In the genomic region with DNA sequence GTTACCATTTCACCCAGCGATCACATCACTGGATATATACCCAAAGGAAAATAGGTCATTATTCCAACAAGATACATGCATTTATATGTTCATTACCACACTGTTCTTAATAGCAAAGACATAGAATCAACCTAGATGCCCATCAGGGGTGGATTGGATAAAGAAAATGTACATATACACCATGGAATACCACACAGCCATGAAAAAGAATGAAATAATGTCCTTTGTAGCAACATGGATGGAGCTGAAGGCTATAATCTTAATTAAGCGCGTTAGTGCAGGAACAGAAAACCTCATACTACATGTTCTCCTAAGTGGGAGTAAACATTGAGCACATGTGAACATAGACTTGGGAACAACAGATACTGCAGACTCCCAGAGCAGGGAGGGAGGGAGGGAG, we compare ENCODE assay signal across 24 cellular contexts. TPM values are rescaled to one million over a fixed set of nuclear protein-coding genes. Genes with fewer than 3 reads are reported as not detected.
DNase-seq lines count a peak whose midpoint lies in the region; ATAC-seq, FAIRE-seq and TF ChIP-seq lines count a peak whose summit lies in the region.
"Had no signal": no experiment of that assay in that cellular context is flagged by ENCODE, and none has a peak within 500 bp of the region (broad histone marks: within the 10 kb centered on the region; RNA-seq: fewer than 3 reads in every experiment).

No MANE protein-coding gene starts in this region.

- no TSS peak for BruUV-seq in K562 (replicated peaks; lab: Mats Ljungman, UMichigan)

- no peak overlapping the region for H2AFZ ChIP-seq in K562 (ENCODE audit: low read depth, low read length)

- H3K4me3 Mint-ChIP-seq in activated CD4-positive, alpha-beta memory T cell treated with anti-CD3 and anti-CD28 coated beads, Interleukin-2, amount 10 ng/mL, durations not matched to agents 7 days and 5 days: no peak overlapping the region
- H3K4me3 Mint-ChIP-seq in activated CD4-positive, alpha-beta memory T cell treated with anti-CD3 and anti-CD28 coated beads for 36 hours: no peak overlapping the region

- CTCF ChIA-PET in activated CD4-positive, alpha-beta memory T cell treated with anti-CD3 and anti-CD28 coated beads, Interleukin-2, amount 10 ng/mL, durations not matched to agents 7 days and 5 days (lab: Charles Lee): interaction anchor here (0.7 to 0.9 kb wide), 2 partner anchors 30 to 37 kb away, joined by 3 read pairs; no protein-coding TSS in a partner anchor
- CTCF ChIA-PET in activated CD4-positive, alpha-beta memory T cell treated with anti-CD3 and anti-CD28 coated beads for 36 hours (lab: Charles Lee): no interaction called here
- CTCF ChIA-PET in K562 (lab: Yijun Ruan, JAX; ENCODE audit: low intra/inter-chr PET ratio): no interaction called here

- no peaks in the 10 kb centered on the region for H3K9me1 ChIP-seq in K562 (ENCODE audit: control insufficient read depth, insufficient read depth, low read length)

- peak; percentile 4 for FAIRE-seq in GM19239 (lab: Jason Lieb, UNC)
- no peak for FAIRE-seq in K562 (lab: Jason Lieb, UNC)

- no peaks in the 10 kb centered on the region for H3K9me3 Mint-ChIP-seq in activated CD4-positive, alpha-beta memory T cell treated with anti-CD3 and anti-CD28 coated beads, Interleukin-2, amount 10 ng/mL, durations not matched to agents 7 days and 5 days
- H3K9me3 Mint-ChIP-seq in activated CD4-positive, alpha-beta memory T cell treated with anti-CD3 and anti-CD28 coated beads for 36 hours: no peaks in the 10 kb centered on the region

- H3K27me3 Mint-ChIP-seq in activated CD4-positive, alpha-beta memory T cell treated with anti-CD3 and anti-CD28 coated beads, Interleukin-2, amount 10 ng/mL, durations not matched to agents 7 days and 5 days: no peaks in the 10 kb centered on the region
- H3K27me3 Mint-ChIP-seq in activated CD4-positive, alpha-beta memory T cell treated with anti-CD3 and anti-CD28 coated beads for 36 hours: no peaks in the 10 kb centered on the region

- H3K4me1 ChIP-seq in K562 (replicated peaks in 1 of 2; ENCODE audit: control insufficient read depth in 2 of 2, insufficient read depth in 2 of 2, low read length in 2 of 2): no peaks in the 10 kb centered on the region; a peak in 1 of 5 replicates
- H3K4me1 ChIP-seq: BE2C had no signal

- no peaks in the 10 kb centered on the region for H3K9me3 ChIP-seq in K562 (replicated peaks; ENCODE audit: control insufficient read depth, insufficient read depth, low read depth, low read length)
- H3K9me3 ChIP-seq: BE2C had no signal

- no peaks in the 10 kb centered on the region for H3K27me3 ChIP-seq in K562 (ENCODE audit: control insufficient read depth in 2 of 2, insufficient read depth in 2 of 2, low read length in 2 of 2)
- H3K27me3 ChIP-seq: BE2C had no signal

- in situ Hi-C loops in K562 (cut with MboI): no loop called here

- H3K4me3 ChIP-seq in K562: no peak overlapping the region

- no peak overlapping the region for H3K4me2 ChIP-seq in K562 (ENCODE audit: insufficient read depth, low read length)

- 96% methylated on average over 3 of the region's 3 CpGs for WGBS in K562 (ENCODE audit: insufficient coverage, low coverage, missing lambda C conversion rate)

- POLR2A ChIA-PET in activated CD4-positive, alpha-beta memory T cell treated with anti-CD3 and anti-CD28 coated beads, Interleukin-2, amount 10 ng/mL, durations not matched to agents 7 days and 5 days (lab: Charles Lee): interaction anchor here (1.1 to 5.4 kb wide), 2 partner anchors 17 to 24 kb away, joined by 4 to 50 read pairs; a partner anchor contains a TSS
- POLR2A ChIA-PET in activated CD4-positive, alpha-beta memory T cell treated with anti-CD3 and anti-CD28 coated beads for 36 hours (lab: Charles Lee): interaction anchor here (1.4 kb wide), 1 partner anchor 35 kb away, joined by 4 read pairs; a partner anchor contains a TSS
- POLR2A ChIA-PET in K562 (lab: Yijun Ruan, JAX): no interaction called here

- H3K36me3 ChIP-seq in K562 (ENCODE audit: control insufficient read depth, insufficient read depth, low read length): peaks cover 31% of the 10 kb centered on the region
- H3K36me3 ChIP-seq: BE2C had no signal

- no peak for TF ChIP-seq POLR2A in K562 (conservative IDR thresholded peaks at IDR 0.05)

- H3K27ac Mint-ChIP-seq in activated CD4-positive, alpha-beta memory T cell treated with anti-CD3 and anti-CD28 coated beads, Interleukin-2, amount 10 ng/mL, durations not matched to agents 7 days and 5 days: peak overlapping the region; percentile 55
- H3K27ac Mint-ChIP-seq in activated CD4-positive, alpha-beta memory T cell treated with anti-CD3 and anti-CD28 coated beads for 36 hours: no peak overlapping the region

- TF ChIP-seq RAD21 in K562 (CRISPR knock-in tag; conservative IDR thresholded peaks at IDR 0.05 in 1 of 2, IDR thresholded peaks at IDR 0.05 in 1 of 2): no peak

- H4K20me1 ChIP-seq in K562 (replicated peaks; ENCODE audit: control insufficient read depth, insufficient read depth, low read length): no peaks in the 10 kb centered on the region

- no peak for TF ChIP-seq EP300 in K562 (IDR thresholded peaks at IDR 0.05; ENCODE audit: low read length)

- peaks cover 46% of the 10 kb centered on the region for H3K4me1 Mint-ChIP-seq in activated CD4-positive, alpha-beta memory T cell treated with anti-CD3 and anti-CD28 coated beads, Interleukin-2, amount 10 ng/mL, durations not matched to agents 7 days and 5 days
- peaks cover 25% of the 10 kb centered on the region for H3K4me1 Mint-ChIP-seq in activated CD4-positive, alpha-beta memory T cell treated with anti-CD3 and anti-CD28 coated beads for 36 hours (ENCODE audit: low read depth)

- ATAC-seq in K562 (no peak), GM21528 (IDR thresholded peaks at IDR 0.05; ENCODE audit: low FRiP score, unreplicated experiment) (no peak)

- no peak for DNase-seq in activated CD4-positive, alpha-beta memory T cell treated with anti-CD3 and anti-CD28 coated beads, Interleukin-2, amount 10 ng/mL, durations not matched to agents 7 days and 5 days
- DNase-seq in activated CD4-positive, alpha-beta memory T cell treated with anti-CD3 and anti-CD28 coated beads for 36 hours: no peak
- DNase-seq in GM19239 (ENCODE audit: insufficient read length, low spot score): no peak
- DNase-seq in K562 (ENCODE audit: extremely low read depth in 1 of 4, low spot score in 3 of 4): no peak
- DNase-seq in cerebellar nuclear complex (lab: John Stamatoyannopoulos, UW): no peak
- DNase-seq: BE2C, COR-L47, DMS79, H7, KG1, NCI-H1092, NCI-H1436, NCI-H187 treated with DMSO at 0.1 percent for 48 hours, NCI-H2107, NCI-H446 treated with DMSO at 0.1 percent for 48 hours, NCI-H526 treated with DMSO at 0.1 percent for 48 hours, OCI-M1, Right ventricle myocardium superior had no signal

- H3K27ac ChIP-seq in 22Rv1: peak overlapping the region; percentile 68
- no peak overlapping the region for H3K27ac ChIP-seq in K562 (ENCODE audit: extremely low read depth, low read depth, low read length)

- no peaks in the 10 kb centered on the region for H3K79me2 ChIP-seq in K562 (ENCODE audit: control insufficient read depth, insufficient read depth, low read length)

- TF ChIP-seq CTCF in 22Rv1 (IDR thresholded peaks at IDR 0.05) (no peak), K562 (IDR thresholded peaks at IDR 0.05 in 2 of 3, conservative IDR thresholded peaks at IDR 0.05 in 1 of 3; ENCODE audit: insufficient read depth in 2 of 3, low read depth in 1 of 3, low read length in 3 of 3) (no peak)

- peaks cover 52% of the 10 kb centered on the region for H3K36me3 Mint-ChIP-seq in activated CD4-positive, alpha-beta memory T cell treated with anti-CD3 and anti-CD28 coated beads, Interleukin-2, amount 10 ng/mL, durations not matched to agents 7 days and 5 days (ENCODE audit: low read depth)
- peaks cover 39% of the 10 kb centered on the region for H3K36me3 Mint-ChIP-seq in activated CD4-positive, alpha-beta memory T cell treated with anti-CD3 and anti-CD28 coated beads for 36 hours

- no peak overlapping the region for H3K9ac ChIP-seq in K562 (ENCODE audit: insufficient read depth in 1 of 2, low read depth in 2 of 2, low read length in 2 of 2)

- intact Hi-C loops in activated CD4-positive, alpha-beta memory T cell treated with anti-CD3 and anti-CD28 coated beads for 36 hours (cut with micrococcal nuclease): no loop called here
- intact Hi-C loops in K562 (cut with micrococcal nuclease): no loop called here

RNA-seq across cellular contexts. Expression of a gene that starts 18.6 kb away (rescaled TPM):
- 10 to 100 TPM; 58.8 to 64.6 TPM for total RNA-seq in activated CD4-positive, alpha-beta memory T cell treated with anti-CD3 and anti-CD28 coated beads, Interleukin-2, amount 10 ng/mL, durations not matched to agents 7 days and 5 days
- total RNA-seq in activated CD4-positive, alpha-beta memory T cell treated with anti-CD3 and anti-CD28 coated beads for 36 hours: 10 to 100 TPM; 45.9 to 50.1 TPM
- total RNA-seq in K562 (2011; cell fraction: chromatin; rRNA removed; ENCODE audit: low replicate concordance): 127 and 203 TPM in 2 replicates
- total RNA-seq in K562 (2011; cell fraction: nucleolus; rRNA removed): 99.0 and 106 TPM in 2 replicates
- total RNA-seq in K562 (2011; cell fraction: nucleoplasm; rRNA removed): 91.2 and 111 TPM in 2 replicates
- 20.0 and 20.7 TPM in 2 replicates for total RNA-seq in K562 (2014; rRNA removed)
- total RNA-seq in K562 (2014; rRNA removed; fragmentation: Illumina TruSeq; extraction: Trizol): 18.2 and 19.0 TPM in 2 replicates
- total RNA-seq in K562 (2015; rRNA removed; fragmentation: Illumina TruSeq; extraction: Trizol): 23.0 and 26.0 TPM in 2 replicates
- 28.9 and 33.1 TPM in 2 replicates for total RNA-seq in K562 (2021)
- 28.5 and 32.9 TPM in 2 replicates for polyA plus RNA-seq in K562 (2011; rRNA removed)
- polyA plus RNA-seq in K562 (2011; cell fraction: cytosol; rRNA removed): 23.3 and 30.2 TPM in 2 replicates
- polyA plus RNA-seq in K562 (2011; cell fraction: nucleus; rRNA removed): 114 and 159 TPM in 2 replicates
- 29.1 and 41.4 TPM in 2 replicates for polyA plus RNA-seq in K562 (2012)
- 31.8 and 33.3 TPM in 2 replicates for polyA plus RNA-seq in K562 (2014; fragmentation: Illumina TruSeq; extraction: Trizol)
- polyA plus RNA-seq in K562 (2014; fragmentation: Nextera tagmentation; extraction: Ambion mirVana): 1 to 10 TPM; 1.9 to 2.3 TPM
- polyA plus RNA-seq in K562 (2014; rRNA removed): 23.5 and 33.3 TPM in 2 replicates
- polyA minus RNA-seq in K562 (2011; rRNA and poly(A)+ RNA removed): 13.9 and 15.9 TPM in 2 replicates
- 10.6 and 12.8 TPM in 2 replicates for polyA minus RNA-seq in K562 (2011; cell fraction: cytosol; rRNA and poly(A)+ RNA removed)
- 30.6 and 40.9 TPM in 2 replicates for polyA minus RNA-seq in K562 (2011; cell fraction: nucleus; rRNA and poly(A)+ RNA removed)

RNA-seq across cellular contexts. Expression of a gene that starts 18.8 kb away (rescaled TPM):
- 100 to 1,000 TPM; 238 to 244 TPM for total RNA-seq in activated CD4-positive, alpha-beta memory T cell treated with anti-CD3 and anti-CD28 coated beads, Interleukin-2, amount 10 ng/mL, durations not matched to agents 7 days and 5 days
- 100 to 1,000 TPM; 197 to 201 TPM for total RNA-seq in activated CD4-positive, alpha-beta memory T cell treated with anti-CD3 and anti-CD28 coated beads for 36 hours
- 20.3 and 31.8 TPM in 2 replicates for total RNA-seq in K562 (2011; cell fraction: chromatin; rRNA removed; ENCODE audit: low replicate concordance)
- 24.6 and 25.7 TPM in 2 replicates for total RNA-seq in K562 (2011; cell fraction: nucleolus; rRNA removed)
- total RNA-seq in K562 (2011; cell fraction: nucleoplasm; rRNA removed): 26.6 and 31.8 TPM in 2 replicates
- total RNA-seq in K562 (2014; rRNA removed) (18.3 and 21.9 TPM in 2 replicates), K562 (2014; rRNA removed; fragmentation: Illumina TruSeq; extraction: Trizol) (11.7 and 15.4 TPM in 2 replicates), K562 (2015; rRNA removed; fragmentation: Illumina TruSeq; extraction: Trizol) (11.9 and 13.4 TPM in 2 replicates), K562 (2021) (59.2 and 64.5 TPM in 2 replicates)
- polyA plus RNA-seq in K562 (2011; rRNA removed) (36.2 and 47.0 TPM in 2 replicates), K562 (2014; fragmentation: Illumina TruSeq; extraction: Trizol) (79.0 and 82.8 TPM in 2 replicates), K562 (2014; fragmentation: Nextera tagmentation; extraction: Ambion mirVana) (10 to 100 TPM; 33.2 to 39.8 TPM), K562 (2014; rRNA removed) (44.6 and 52.6 TPM in 2 replicates)
- polyA plus RNA-seq in K562 (2011; cell fraction: cytosol; rRNA removed): 109 and 114 TPM in 2 replicates
- 33.4 and 42.9 TPM in 2 replicates for polyA plus RNA-seq in K562 (2011; cell fraction: nucleus; rRNA removed)
- 79.6 and 103 TPM in 2 replicates for polyA plus RNA-seq in K562 (2012)
- polyA minus RNA-seq in K562 (2011; rRNA and poly(A)+ RNA removed): 55.9 and 63.0 TPM in 2 replicates
- polyA minus RNA-seq in K562 (2011; cell fraction: cytosol; rRNA and poly(A)+ RNA removed): 32.4 and 38.7 TPM in 2 replicates
- 10.9 and 14.4 TPM in 2 replicates for polyA minus RNA-seq in K562 (2011; cell fraction: nucleus; rRNA and poly(A)+ RNA removed)

RNA-seq across cellular contexts. Expression of a gene that starts 20.9 kb away (rescaled TPM):
- 1 to 10 TPM; 7.7 to 8.4 TPM for total RNA-seq in activated CD4-positive, alpha-beta memory T cell treated with anti-CD3 and anti-CD28 coated beads, Interleukin-2, amount 10 ng/mL, durations not matched to agents 7 days and 5 days
- 1 to 10 TPM; 4.9 to 5.3 TPM for total RNA-seq in activated CD4-positive, alpha-beta memory T cell treated with anti-CD3 and anti-CD28 coated beads for 36 hours
- 14.8 and 28.1 TPM in 2 replicates for total RNA-seq in K562 (2011; cell fraction: chromatin; rRNA removed; ENCODE audit: low replicate concordance)
- total RNA-seq in K562 (2011; cell fraction: nucleolus; rRNA removed): 13.9 and 14.7 TPM in 2 replicates
- 9.6 and 13.6 TPM in 2 replicates for total RNA-seq in K562 (2011; cell fraction: nucleoplasm; rRNA removed)
- total RNA-seq in K562 (2014; rRNA removed): 0.37 and 1.3 TPM in 2 replicates
- 0.70 and 0.76 TPM in 2 replicates for total RNA-seq in K562 (2014; rRNA removed; fragmentation: Illumina TruSeq; extraction: Trizol)
- 0.57 and 0.69 TPM in 2 replicates for total RNA-seq in K562 (2015; rRNA removed; fragmentation: Illumina TruSeq; extraction: Trizol)
- 1.7 and 2.5 TPM in 2 replicates for total RNA-seq in K562 (2021)
- polyA plus RNA-seq in K562 (2011; rRNA removed): 1.1 and 2.0 TPM in 2 replicates
- 0.61 and 0.74 TPM in 2 replicates for polyA plus RNA-seq in K562 (2011; cell fraction: cytosol; rRNA removed)
- polyA plus RNA-seq in K562 (2011; cell fraction: nucleus; rRNA removed): 17.8 and 23.2 TPM in 2 replicates
- 1.8 and 4.0 TPM in 2 replicates for polyA plus RNA-seq in K562 (2012)
- 0.61 and 1.4 TPM in 2 replicates for polyA plus RNA-seq in K562 (2014; fragmentation: Illumina TruSeq; extraction: Trizol)
- under 1 TPM; 0.03 to 0.17 TPM for polyA plus RNA-seq in K562 (2014; fragmentation: Nextera tagmentation; extraction: Ambion mirVana)
- 1.0 and 2.1 TPM in 2 replicates for polyA plus RNA-seq in K562 (2014; rRNA removed)
- 0.66 and 0.81 TPM in 2 replicates for polyA minus RNA-seq in K562 (2011; rRNA and poly(A)+ RNA removed)
- not detected in 2 replicates for polyA minus RNA-seq in K562 (2011; cell fraction: cytosol; rRNA and poly(A)+ RNA removed)
- 2.7 and 3.3 TPM in 2 replicates for polyA minus RNA-seq in K562 (2011; cell fraction: nucleus; rRNA and poly(A)+ RNA removed)
- total RNA-seq: H7 had no signal

RNA-seq across cellular contexts. Expression of a gene that starts 34.5 kb away (rescaled TPM):
- 1 to 10 TPM; 3.6 to 3.7 TPM for total RNA-seq in activated CD4-positive, alpha-beta memory T cell treated with anti-CD3 and anti-CD28 coated beads, Interleukin-2, amount 10 ng/mL, durations not matched to agents 7 days and 5 days
- 1 to 10 TPM; 2.7 to 3.3 TPM for total RNA-seq in activated CD4-positive, alpha-beta memory T cell treated with anti-CD3 and anti-CD28 coated beads for 36 hours
- total RNA-seq in K562 (2011; cell fraction: chromatin; rRNA removed; ENCODE audit: low replicate concordance): 2.7 and 3.7 TPM in 2 replicates
- total RNA-seq in K562 (2011; cell fraction: nucleolus; rRNA removed): 4.3 and 5.0 TPM in 2 replicates
- total RNA-seq in K562 (2011; cell fraction: nucleoplasm; rRNA removed): 3.4 and 7.3 TPM in 2 replicates
- 1.9 and 4.1 TPM in 2 replicates for total RNA-seq in K562 (2014; rRNA removed)
- 2.2 and 2.3 TPM in 2 replicates for total RNA-seq in K562 (2014; rRNA removed; fragmentation: Illumina TruSeq; extraction: Trizol)
- 2.1 and 2.2 TPM in 2 replicates for total RNA-seq in K562 (2015; rRNA removed; fragmentation: Illumina TruSeq; extraction: Trizol)
- total RNA-seq in K562 (2021): 2.1 and 2.3 TPM in 2 replicates
- 3.0 and 3.3 TPM in 2 replicates for polyA plus RNA-seq in K562 (2011; rRNA removed)
- polyA plus RNA-seq in K562 (2011; cell fraction: cytosol; rRNA removed): 3.0 and 4.2 TPM in 2 replicates
- polyA plus RNA-seq in K562 (2011; cell fraction: nucleus; rRNA removed): 1.7 and 1.9 TPM in 2 replicates
- 1.2 and 1.4 TPM in 2 replicates for polyA plus RNA-seq in K562 (2012)
- 2.8 and 3.0 TPM in 2 replicates for polyA plus RNA-seq in K562 (2014; fragmentation: Illumina TruSeq; extraction: Trizol)
- polyA plus RNA-seq in K562 (2014; fragmentation: Nextera tagmentation; extraction: Ambion mirVana): 1 to 10 TPM; 1.1 to 1.5 TPM
- 4.7 and 6.7 TPM in 2 replicates for polyA plus RNA-seq in K562 (2014; rRNA removed)
- 0.75 and 1.2 TPM in 2 replicates for polyA minus RNA-seq in K562 (2011; rRNA and poly(A)+ RNA removed)
- polyA minus RNA-seq in K562 (2011; cell fraction: cytosol; rRNA and poly(A)+ RNA removed): 0.86 and 2.0 TPM in 2 replicates
- 0.81 and 1.4 TPM in 2 replicates for polyA minus RNA-seq in K562 (2011; cell fraction: nucleus; rRNA and poly(A)+ RNA removed)

RNA-seq across cellular contexts. Expression of a gene that starts 51.8 kb away (rescaled TPM):
- not detected for total RNA-seq in activated CD4-positive, alpha-beta memory T cell treated with anti-CD3 and anti-CD28 coated beads, Interleukin-2, amount 10 ng/mL, durations not matched to agents 7 days and 5 days
- not detected for total RNA-seq in activated CD4-positive, alpha-beta memory T cell treated with anti-CD3 and anti-CD28 coated beads for 36 hours
- not detected in 2 replicates for total RNA-seq in K562 (2011; cell fraction: chromatin; rRNA removed; ENCODE audit: low replicate concordance)
- total RNA-seq in K562 (2011; cell fraction: nucleolus; rRNA removed): not detected in 2 replicates
- total RNA-seq in K562 (2011; cell fraction: nucleoplasm; rRNA removed): not detected in 2 replicates
- total RNA-seq in K562 (2014; rRNA removed) (0.05 TPM in 1 of 2 replicates, not detected in the other), K562 (2014; rRNA removed; fragmentation: Illumina TruSeq; extraction: Trizol) (not detected in 2 replicates), K562 (2015; rRNA removed; fragmentation: Illumina TruSeq; extraction: Trizol) (not detected in 2 replicates), K562 (2021) (not detected in 2 replicates)
- polyA plus RNA-seq in K562 (2011; rRNA removed) (not detected in 2 replicates), K562 (2014; fragmentation: Illumina TruSeq; extraction: Trizol) (not detected in 2 replicates), K562 (2014; fragmentation: Nextera tagmentation; extraction: Ambion mirVana) (not detected), K562 (2014; rRNA removed) (0.03 TPM in 1 of 2 replicates, not detected in the other)
- polyA plus RNA-seq in K562 (2011; cell fraction: cytosol; rRNA removed): not detected in 2 replicates
- polyA plus RNA-seq in K562 (2011; cell fraction: nucleus; rRNA removed): not detected in 2 replicates
- polyA plus RNA-seq in K562 (2012): 0.26 TPM in 1 of 2 replicates, not detected in the other
- not detected in 2 replicates for polyA minus RNA-seq in K562 (2011; rRNA and poly(A)+ RNA removed)
- not detected in 2 replicates for polyA minus RNA-seq in K562 (2011; cell fraction: cytosol; rRNA and poly(A)+ RNA removed)
- not detected in 2 replicates for polyA minus RNA-seq in K562 (2011; cell fraction: nucleus; rRNA and poly(A)+ RNA removed)
- total RNA-seq: A673, H7, HT1080, Right ventricle myocardium superior, RPMI7951, SK-MEL-5 had no signal
